Comparison of ENCODE assay signal across 1 cellular context in genomic region chr17:60901222-60901621, GRCh38.
TF ChIP-seq lines count a peak whose summit lies in the region.

No MANE protein-coding gene starts in this region.

TF ChIP-seq in IMR-90, 13 proteins besides CTCF, POLR2A, EP300 and RAD21 (continued from another document):
- TF ChIP-seq, protein P1, sequence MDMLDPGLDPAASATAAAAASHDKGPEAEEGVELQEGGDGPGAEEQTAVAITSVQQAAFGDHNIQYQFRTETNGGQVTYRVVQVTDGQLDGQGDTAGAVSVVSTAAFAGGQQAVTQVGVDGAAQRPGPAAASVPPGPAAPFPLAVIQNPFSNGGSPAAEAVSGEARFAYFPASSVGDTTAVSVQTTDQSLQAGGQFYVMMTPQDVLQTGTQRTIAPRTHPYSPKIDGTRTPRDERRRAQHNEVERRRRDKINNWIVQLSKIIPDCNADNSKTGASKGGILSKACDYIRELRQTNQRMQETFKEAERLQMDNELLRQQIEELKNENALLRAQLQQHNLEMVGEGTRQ (IDR thresholded peaks at IDR 0.05; ENCODE audit: low read depth, low read length) = no peak
- TF ChIP-seq MAZ (IDR thresholded peaks at IDR 0.05; ENCODE audit: borderline replicate concordance, low read depth, low read length) (no peak), BHLHE40 (IDR thresholded peaks at IDR 0.05; ENCODE audit: low read depth, low read length) (no peak), RCOR1 (IDR thresholded peaks at IDR 0.05; ENCODE audit: insufficient replicate concordance, low read length) (no peak), RFX5 (IDR thresholded peaks at IDR 0.05; ENCODE audit: low read depth, low read length) (no peak)
